Comparison of ENCODE assay signal across 8 cellular contexts in the genomic region with DNA sequence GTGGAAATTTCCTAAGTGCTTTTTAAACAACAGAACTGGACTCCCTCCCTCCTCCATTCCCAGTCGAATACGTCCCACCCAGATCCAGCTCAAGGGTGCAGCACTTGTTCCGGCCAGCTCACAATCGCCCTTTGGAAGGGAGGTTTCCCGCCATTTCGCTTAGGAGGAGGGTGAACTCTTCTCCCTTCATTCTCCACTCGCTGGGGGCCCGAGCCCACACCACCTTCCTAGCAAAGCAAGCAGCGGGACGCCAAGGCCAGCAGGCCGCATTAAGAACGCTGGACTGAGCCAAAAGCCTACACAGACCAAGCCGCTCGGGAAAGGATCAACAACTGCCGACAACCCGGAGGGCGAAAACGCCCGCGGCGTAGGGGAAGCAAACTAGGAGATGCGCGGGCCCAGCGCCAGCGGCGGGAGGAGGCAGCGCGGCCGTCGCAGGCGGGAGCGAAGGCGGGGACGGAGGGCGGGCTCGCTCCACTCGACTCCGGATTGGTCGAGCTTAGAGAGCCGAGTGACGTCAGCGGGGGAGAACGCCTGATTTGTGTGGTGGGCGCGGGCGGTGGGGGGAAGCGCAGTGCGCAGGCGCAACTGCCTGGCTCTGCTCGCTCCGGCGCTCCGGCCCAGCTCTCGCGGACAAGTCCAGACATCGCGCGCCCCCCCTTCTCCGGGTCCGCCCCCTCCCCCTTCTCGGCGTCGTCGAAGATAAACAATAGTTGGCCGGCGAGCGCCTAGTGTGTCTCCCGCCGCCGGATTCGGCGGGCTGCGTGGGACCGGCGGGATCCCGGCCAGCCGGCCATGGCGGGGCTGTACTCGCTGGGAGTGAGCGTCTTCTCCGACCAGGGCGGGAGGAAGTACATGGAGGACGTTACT. TPM values are rescaled to one million over a fixed set of nuclear protein-coding genes. Genes with fewer than 3 reads are reported as not detected.
DNase-seq lines count a peak whose midpoint lies in the region; ATAC-seq and TF ChIP-seq lines count a peak whose summit lies in the region.

A gene (plus strand): TSS at position 574 of the 870 bp plus-strand sequence. CDS start 222 bp downstream, at position 796.

- H3K4me1 Mint-ChIP-seq in activated CD4-positive, alpha-beta T cell treated with anti-CD3 and anti-CD28 coated beads for 36 hours = peaks cover 31% of the 10 kb centered on the region
- peaks cover 36% of the 10 kb centered on the region for H3K4me1 Mint-ChIP-seq in chondrocyte (ENCODE audit: low read depth)

- H3K27me3 Mint-ChIP-seq in activated CD4-positive, alpha-beta T cell treated with anti-CD3 and anti-CD28 coated beads for 36 hours = no peaks in the 10 kb centered on the region
- no peaks in the 10 kb centered on the region for H3K27me3 Mint-ChIP-seq in chondrocyte (ENCODE audit: low read depth)

- ATAC-seq in HG03457 (IDR thresholded peaks at IDR 0.05; ENCODE audit: unreplicated experiment) = peak; percentile 73
- peak; percentile 94 for ATAC-seq in activated CD4-positive, alpha-beta T cell treated with anti-CD3 and anti-CD28 coated beads for 36 hours

- H3K4me3 ChIP-seq in BJ (ENCODE audit: low read depth, low read length) (peak within 1 kb of the TSS; percentile 68), kidney epithelial cell (ENCODE audit: low read depth, low read length) (peak within 1 kb of the TSS; percentile 66)

- peak within 1 kb of the TSS; percentile 95 for H3K4me3 Mint-ChIP-seq in activated CD4-positive, alpha-beta T cell treated with anti-CD3 and anti-CD28 coated beads for 36 hours
- H3K4me3 Mint-ChIP-seq in chondrocyte (ENCODE audit: unreplicated experiment) = peak within 1 kb of the TSS; percentile 94

- no peaks in the 10 kb centered on the region for H3K27me3 ChIP-seq in BJ (ENCODE audit: control insufficient read depth, insufficient read depth, low read length)
- no peaks in the 10 kb centered on the region for H3K27me3 ChIP-seq in kidney epithelial cell (ENCODE audit: control insufficient read depth, insufficient read depth, low read length)

- intact Hi-C loops in activated CD4-positive, alpha-beta T cell treated with anti-CD3 and anti-CD28 coated beads for 36 hours (cut with DNase I, micrococcal nuclease) = loop anchor here (1.0 to 10.0 kb wide), 13 partner anchors 39 to 1265 kb away; a partner anchor contains a TSS

- POLR2A ChIA-PET in BJ (lab: Charles Lee) = interaction anchor here (0.6 to 1.2 kb wide), 4 partner anchors 9 to 508 kb away, joined by 3 to 4 read pairs (median 4); no protein-coding TSS in a partner anchor
- POLR2A ChIA-PET in activated CD4-positive, alpha-beta T cell treated with anti-CD3 and anti-CD28 coated beads for 36 hours (lab: Charles Lee) = interaction anchor here (0.6 to 1.6 kb wide), 6 partner anchors 9 to 1263 kb away, joined by 3 to 8 read pairs (median 4); a partner anchor contains a TSS

- CTCF ChIA-PET in BJ (lab: Yijun Ruan, JAX) = interaction anchor here (0.6 to 3.2 kb wide), 6 partner anchors 9 to 73 kb away, joined by 3 to 18 read pairs (median 4); no protein-coding TSS in a partner anchor
- CTCF ChIA-PET in activated CD4-positive, alpha-beta T cell treated with anti-CD3 and anti-CD28 coated beads for 36 hours (lab: Charles Lee) = interaction anchor here (0.6 to 1.7 kb wide), 10 partner anchors 9 to 1432 kb away, joined by 3 to 6 read pairs (median 4); a partner anchor contains a TSS

- no peak for TF ChIP-seq CTCF in BJ (IDR thresholded peaks at IDR 0.05; ENCODE audit: insufficient read depth, low read depth, low read length)
- no peak for TF ChIP-seq CTCF in chondrocyte (IDR thresholded peaks at IDR 0.05)
- no peak for TF ChIP-seq CTCF in kidney epithelial cell (IDR thresholded peaks at IDR 0.05; ENCODE audit: insufficient read depth, low read length, poor library complexity, severe bottlenecking)

- DNase-seq in BJ (ENCODE audit: low read depth) (peak; percentile 88), GM19240 (ENCODE audit: insufficient read length, low spot score) (peak; percentile 96), NCI-H524 (lab: John Stamatoyannopoulos, UW) (peak; percentile 99), chondrocyte (ENCODE audit: low spot score) (peak; percentile 99), kidney epithelial cell (ENCODE audit: low read depth) (peak; percentile 91)
- DNase-seq in activated CD4-positive, alpha-beta T cell treated with anti-CD3 and anti-CD28 coated beads for 36 hours = peak; percentile 99
- DNase-seq in stimulated activated CD4-positive, alpha-beta T cell treated with anti-CD3 and anti-CD28 coated beads, Interleukin-15, amount 100 ng/mL, for 24 hours = peak; percentile 99

- H3K27ac Mint-ChIP-seq in activated CD4-positive, alpha-beta T cell treated with anti-CD3 and anti-CD28 coated beads for 36 hours = peak within 1 kb of the TSS; percentile 97
- peak within 1 kb of the TSS; percentile 95 for H3K27ac Mint-ChIP-seq in chondrocyte (ENCODE audit: unreplicated experiment)

- H3K36me3 Mint-ChIP-seq in activated CD4-positive, alpha-beta T cell treated with anti-CD3 and anti-CD28 coated beads for 36 hours (ENCODE audit: low read depth) = peaks cover 2% of the 10 kb centered on the region
- no peaks in the 10 kb centered on the region for H3K36me3 Mint-ChIP-seq in chondrocyte (ENCODE audit: low read depth)

- H3K36me3 ChIP-seq in BJ (ENCODE audit: control insufficient read depth, insufficient read depth, low read length) (no peaks in the 10 kb centered on the region), kidney epithelial cell (ENCODE audit: control insufficient read depth, insufficient read depth, low read length) (no peaks in the 10 kb centered on the region)

- no peaks in the 10 kb centered on the region for H3K9me3 Mint-ChIP-seq in activated CD4-positive, alpha-beta T cell treated with anti-CD3 and anti-CD28 coated beads for 36 hours (ENCODE audit: low read depth)
- no peaks in the 10 kb centered on the region for H3K9me3 Mint-ChIP-seq in chondrocyte (ENCODE audit: low read depth)

RNA-seq across cellular contexts. Expression of the gene that starts here (rescaled TPM):
- polyA plus RNA-seq in BJ (2011; rRNA removed) = 4.2 and 7.4 TPM in 2 replicates
- polyA minus RNA-seq in BJ (2011; rRNA and poly(A)+ RNA removed) = 5.6 and 7.6 TPM in 2 replicates
- total RNA-seq in activated CD4-positive, alpha-beta T cell treated with anti-CD3 and anti-CD28 coated beads for 36 hours = 1 to 10 TPM; 9.3 to 9.7 TPM
- total RNA-seq in chondrocyte = 11.9 to 13.3 TPM (median 13.1 TPM) in 3 replicates
- total RNA-seq in kidney epithelial cell = 13.6 and 14.2 TPM in 2 replicates

Comparison
In these comparisons a context has a peak if more than half of its experiments do, and no peak if none do; other contexts are left out.
1. Peak in every context shown above with its lines: DNase-seq, ATAC-seq and H3K4me3 ChIP-seq.